Comparison of ENCODE assay signal across 8 cellular contexts in genomic region chr2:26345554-26346453, GRCh38. TPM values are rescaled to one million over a fixed set of nuclear protein-coding genes. Genes with fewer than 3 reads are reported as not detected.
DNase-seq lines count a peak whose midpoint lies in the region; ATAC-seq and TF ChIP-seq lines count a peak whose summit lies in the region.

TSS of gene SELENOI (plus strand) at chr2:26346143. CDS start at chr2:26346233, 90 bp downstream.

- no peaks in the 10 kb centered on the region for H3K9me3 Mint-ChIP-seq in activated CD4-positive, alpha-beta memory T cell treated with anti-CD3 and anti-CD28 coated beads for 36 hours

- H3K27ac Mint-ChIP-seq in activated CD4-positive, alpha-beta memory T cell treated with anti-CD3 and anti-CD28 coated beads for 36 hours = peak within 1 kb of the TSS; percentile 94

- peak; percentile 95 for ATAC-seq in GM19438 (IDR thresholded peaks at IDR 0.05; ENCODE audit: low read depth, unreplicated experiment)
- ATAC-seq in HG03575 (IDR thresholded peaks at IDR 0.05; ENCODE audit: extremely low read depth, insufficient number of reproducible peaks, low FRiP score, unreplicated experiment) = peak; percentile 65

- TF ChIP-seq CTCF in dorsolateral prefrontal cortex (IDR thresholded peaks at IDR 0.05 in 54 of 56, conservative IDR thresholded peaks at IDR 0.05 in 2 of 56; ENCODE audit: low read depth in 1 of 56, partially characterized antibody in 56 of 56) = peak in 22 of 56 donors; percentile 0 to 35 (median 24)
- no peak for TF ChIP-seq CTCF in liver (IDR thresholded peaks at IDR 0.05; ENCODE audit: low read depth, low read length, missing input control)

- WGBS in liver = under 1% methylated on average over 80 of the region's 80 CpGs

- H3K9ac ChIP-seq in liver (ENCODE audit: low read depth in 1 of 2, low read length in 2 of 2) = peak within 1 kb of the TSS; percentile 96 to 98

- peak within 1 kb of the TSS; percentile 93 for H3K4me3 Mint-ChIP-seq in activated CD4-positive, alpha-beta memory T cell treated with anti-CD3 and anti-CD28 coated beads for 36 hours

- CTCF ChIA-PET in activated CD4-positive, alpha-beta memory T cell treated with anti-CD3 and anti-CD28 coated beads for 36 hours (lab: Charles Lee) = interaction anchor here (0.9 to 1.5 kb wide), 5 partner anchors 9 to 161 kb away, joined by 3 to 8 read pairs (median 7); partner anchors contain the start of genes HADHA and HADHB

- peaks cover 33% of the 10 kb centered on the region for H3K4me1 Mint-ChIP-seq in activated CD4-positive, alpha-beta memory T cell treated with anti-CD3 and anti-CD28 coated beads for 36 hours (ENCODE audit: low read depth)

- POLR2A ChIA-PET in activated CD4-positive, alpha-beta memory T cell treated with anti-CD3 and anti-CD28 coated beads for 36 hours (lab: Charles Lee) = interaction anchor here (0.7 to 3.7 kb wide), 8 partner anchors 8 to 312 kb away, joined by 3 to 34 read pairs (median 4); partner anchors contain the start of genes HADHA, HADHB and RAB10

- H3K9me3 ChIP-seq in liver (ENCODE audit: control insufficient read depth in 4 of 4, low read length in 3 of 4) = no peaks in the 10 kb centered on the region

- H3K4me3 ChIP-seq in dorsolateral prefrontal cortex (peak within 1 kb of the TSS; percentile 68 to 99 (median 93)), liver (ENCODE audit: low read depth in 1 of 3, low read length in 3 of 3) (peak within 1 kb of the TSS; percentile 81 to 98 (median 81))

- H3K27ac ChIP-seq in dorsolateral prefrontal cortex (peak within 1 kb of the TSS; percentile 58 to 97 (median 92)), liver (ENCODE audit: low read depth in 1 of 2, low read length in 2 of 2) (peak within 1 kb of the TSS; percentile 89 to 97)

- DNase-seq in CD1c-positive myeloid dendritic cell (ENCODE audit: extremely low spot score) (peak; percentile 100), NCI-H82 treated with DMSO at 0.1 percent for 48 hours (lab: John Stamatoyannopoulos, UW; ENCODE audit: unreplicated experiment) (peak; percentile 99), dorsolateral prefrontal cortex (peak; percentile 97 to 100 (median 99))
- peak; percentile 100 for DNase-seq in activated CD4-positive, alpha-beta memory T cell treated with anti-CD3 and anti-CD28 coated beads for 36 hours
- peak; percentile 100 for DNase-seq in stimulated activated CD4-positive, alpha-beta T cell treated with anti-CD3 and anti-CD28 coated beads, Interleukin-4, amount 100 ng/mL, for 24 hours

- intact Hi-C loops in activated CD4-positive, alpha-beta memory T cell treated with anti-CD3 and anti-CD28 coated beads for 36 hours (cut with micrococcal nuclease) = loop anchor here (2.0 to 5.0 kb wide), 3 partner anchors 15 to 1304 kb away; partner anchors contain the start of genes EFR3B, HADHA and HADHB
- intact Hi-C loops in dorsolateral prefrontal cortex (cut with DNase I) = loop anchor here (5.0 to 10.0 kb wide), 4 partner anchors 101 to 471 kb away; partner anchors contain the start of genes HADHA (in 2 of the 2), HADHB (in 2 of the 2), ASXL2 (in 1 of the 2) and CENPA (in 1 of the 2)

- H3K36me3 Mint-ChIP-seq in activated CD4-positive, alpha-beta memory T cell treated with anti-CD3 and anti-CD28 coated beads for 36 hours = peaks cover 14% of the 10 kb centered on the region

- TF ChIP-seq RAD21 in liver (IDR thresholded peaks at IDR 0.05) = peak; percentile 36 to 38

- H3K27me3 ChIP-seq in dorsolateral prefrontal cortex = no peaks in the 10 kb centered on the region
- H3K27me3 ChIP-seq in liver (ENCODE audit: control insufficient read depth in 4 of 4, insufficient read depth in 4 of 4, low read length in 3 of 4) = no peaks in the 10 kb centered on the region

- peaks cover 6 to 23% (median 12%) of the 10 kb centered on the region in 4 donors for H3K4me1 ChIP-seq in liver (ENCODE audit: control insufficient read depth in 4 of 4, insufficient read depth in 4 of 4, low read length in 3 of 4)

- H3K27me3 Mint-ChIP-seq in activated CD4-positive, alpha-beta memory T cell treated with anti-CD3 and anti-CD28 coated beads for 36 hours = no peaks in the 10 kb centered on the region

- H3K36me3 ChIP-seq in liver (ENCODE audit: control insufficient read depth in 4 of 4, insufficient read depth in 3 of 4, low read depth in 1 of 4, low read length in 3 of 4) = no peaks in the 10 kb centered on the region

TF ChIP-seq in liver, 16 proteins besides CTCF, POLR2A, EP300 and RAD21:
- no peak for TF ChIP-seq ATF3 (IDR thresholded peaks at IDR 0.05)
- TF ChIP-seq EGR1 (IDR thresholded peaks at IDR 0.05; ENCODE audit: low read depth in 2 of 2) = peak in 1 of 2 donors; percentile 47
- peak; percentile 91 for TF ChIP-seq REST (IDR thresholded peaks at IDR 0.05)
- TF ChIP-seq RXRA (IDR thresholded peaks at IDR 0.05) = peak; percentile 95
- no peak for TF ChIP-seq HNF4G (IDR thresholded peaks at IDR 0.05)
- TF ChIP-seq JUND (IDR thresholded peaks at IDR 0.05) = peak in 1 of 2 donors; percentile 57
- peak; percentile 26 for TF ChIP-seq FOXA2 (IDR thresholded peaks at IDR 0.05)
- TF ChIP-seq ZBTB33 (IDR thresholded peaks at IDR 0.05) = peak; percentile 34
- peak; percentile 64 for TF ChIP-seq TAF1 (conservative IDR thresholded peaks at IDR 0.05)
- TF ChIP-seq SP1 (IDR thresholded peaks at IDR 0.05) = peak; percentile 95
- TF ChIP-seq YY1 (IDR thresholded peaks at IDR 0.05) = peak; percentile 77
- peak; percentile 96 for TF ChIP-seq NR2F2 (IDR thresholded peaks at IDR 0.05)
- TF ChIP-seq FOXA1 (IDR thresholded peaks at IDR 0.05) = peak; percentile 26
- TF ChIP-seq MAX (IDR thresholded peaks at IDR 0.05) = peak; percentile 63
- peak; percentile 38 to 50 for TF ChIP-seq HNF4A (conservative IDR thresholded peaks at IDR 0.05)
- TF ChIP-seq GABPA (IDR thresholded peaks at IDR 0.05 in 1 of 2, conservative IDR thresholded peaks at IDR 0.05 in 1 of 2) = peak in 1 of 2 donors; percentile 68

RNA-seq across cellular contexts. Expression of gene SELENOI, which starts in this region (rescaled TPM):
- 10 to 100 TPM; 31.9 to 34.2 TPM for total RNA-seq in activated CD4-positive, alpha-beta memory T cell treated with anti-CD3 and anti-CD28 coated beads for 36 hours
- total RNA-seq in dorsolateral prefrontal cortex = 10 to 100 TPM; 25.9 to 83.9 (median 61.6) TPM
- total RNA-seq in liver = 10 to 100 TPM; 24.6 to 55.9 TPM
- 10 to 100 TPM in 1 of 2 donors, 1 to 10 TPM in 1; 6.2 to 10.3 TPM for polyA plus RNA-seq in liver

Comparison
In these comparisons a context has a peak if more than half of its experiments do, and no peak if none do; other contexts are left out.
1. Peak in every context shown above with its lines: DNase-seq, ATAC-seq, H3K4me3 ChIP-seq and H3K27ac ChIP-seq.